Comparison of ENCODE assay signal across 1 cellular context in the genomic region with DNA sequence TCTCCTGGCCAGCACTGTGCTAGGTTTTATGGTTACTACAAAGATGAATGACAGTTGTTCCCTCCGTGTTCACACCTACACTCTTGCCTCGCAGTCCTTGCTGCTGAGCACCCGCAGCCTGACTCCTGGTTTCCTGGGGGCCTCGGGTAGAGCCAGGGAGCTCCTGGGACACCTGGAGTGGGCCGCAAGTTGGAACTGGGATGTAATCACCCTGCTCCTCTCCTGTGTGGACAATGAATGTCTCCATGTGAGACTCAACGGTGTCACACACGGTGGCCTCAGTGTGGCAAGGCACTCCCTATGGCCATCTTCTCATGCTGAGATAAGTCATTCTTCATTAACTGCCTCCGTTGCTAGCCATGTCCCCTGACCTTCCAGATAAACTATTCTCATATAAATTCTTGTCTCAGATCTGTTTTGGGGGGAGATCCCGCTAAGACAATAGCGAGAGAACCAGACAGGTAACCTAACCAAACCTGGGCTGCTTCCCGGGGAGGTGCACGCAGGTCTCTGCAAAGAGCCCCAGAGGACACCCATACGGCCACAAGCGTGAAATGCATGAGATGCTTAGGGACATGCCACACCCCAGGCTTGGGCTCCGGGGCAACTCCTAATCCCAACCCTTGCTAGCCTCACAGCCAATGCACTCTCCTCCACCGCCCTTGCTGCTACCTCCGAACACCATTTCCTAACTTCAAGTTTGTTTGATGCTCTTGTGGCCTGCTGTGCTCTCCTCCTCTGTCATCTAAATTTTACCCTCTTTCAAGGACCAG.
TF ChIP-seq lines count a peak whose summit lies in the region.

No MANE protein-coding gene starts in this region.

TF ChIP-seq in H1, 55 proteins besides CTCF, POLR2A, EP300 and RAD21:
- TF ChIP-seq CBX5 (IDR thresholded peaks at IDR 0.05; ENCODE audit: low read depth, low read length) (no peak), NANOG (IDR thresholded peaks at IDR 0.05; ENCODE audit: insufficient read depth, low read depth, low read length, poor library complexity, severe bottlenecking) (no peak)
